1 cellular context compared by ENCODE assay signal in genomic region chr14:49920935-49921334, GRCh38.
A peak's percentile ranks its signal among the peaks of the same experiment; 100 is the strongest.
TF ChIP-seq lines count a peak whose summit lies in the region.

No MANE protein-coding gene starts in this region.

TF ChIP-seq in GM12878, 131 proteins besides CTCF, POLR2A, EP300 and RAD21:
- peak; percentile 31 to 37; a peak in 1 of 4 replicates for TF ChIP-seq IKZF2 (IDR thresholded peaks at IDR 0.05)
- TF ChIP-seq SKIL (IDR thresholded peaks at IDR 0.05; ENCODE audit: low read depth, poor library complexity, severe bottlenecking), result peak; percentile 97
- peak; percentile 73 for TF ChIP-seq MEF2B (IDR thresholded peaks at IDR 0.05; ENCODE audit: partially characterized antibody, poor library complexity, severe bottlenecking)
- TF ChIP-seq BHLHE40 (IDR thresholded peaks at IDR 0.05; ENCODE audit: borderline replicate concordance in 1 of 2, low read depth in 2 of 2, low read length in 1 of 2), result peak; percentile 32 to 75; a peak in 3 of 4 replicates
- TF ChIP-seq IKZF1 (conservative IDR thresholded peaks at IDR 0.05), result peak; percentile 57
- peak; percentile 50 for TF ChIP-seq RUNX3 (IDR thresholded peaks at IDR 0.05; ENCODE audit: low read length)
- TF ChIP-seq MYB (IDR thresholded peaks at IDR 0.05; ENCODE audit: borderline replicate concordance, low read depth, low read length), result no peak
- TF ChIP-seq, protein P1, sequence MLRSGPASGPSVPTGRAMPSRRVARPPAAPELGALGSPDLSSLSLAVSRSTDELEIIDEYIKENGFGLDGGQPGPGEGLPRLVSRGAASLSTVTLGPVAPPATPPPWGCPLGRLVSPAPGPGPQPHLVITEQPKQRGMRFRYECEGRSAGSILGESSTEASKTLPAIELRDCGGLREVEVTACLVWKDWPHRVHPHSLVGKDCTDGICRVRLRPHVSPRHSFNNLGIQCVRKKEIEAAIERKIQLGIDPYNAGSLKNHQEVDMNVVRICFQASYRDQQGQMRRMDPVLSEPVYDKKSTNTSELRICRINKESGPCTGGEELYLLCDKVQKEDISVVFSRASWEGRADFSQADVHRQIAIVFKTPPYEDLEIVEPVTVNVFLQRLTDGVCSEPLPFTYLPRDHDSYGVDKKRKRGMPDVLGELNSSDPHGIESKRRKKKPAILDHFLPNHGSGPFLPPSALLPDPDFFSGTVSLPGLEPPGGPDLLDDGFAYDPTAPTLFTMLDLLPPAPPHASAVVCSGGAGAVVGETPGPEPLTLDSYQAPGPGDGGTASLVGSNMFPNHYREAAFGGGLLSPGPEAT (IDR thresholded peaks at IDR 0.05; ENCODE audit: low read depth), result peak; percentile 55; the same call in 1 of the 2 replicates
- TF ChIP-seq DPF2 (IDR thresholded peaks at IDR 0.05), result no peak
- peak; percentile 64; the same call in 1 of the 2 replicates for TF ChIP-seq MTA2 (IDR thresholded peaks at IDR 0.05; ENCODE audit: low read depth)
- 0 out of 2 replicates have a peak, but pooled peaks have one; percentile 26 for TF ChIP-seq ATF7 (IDR thresholded peaks at IDR 0.05; ENCODE audit: low read depth)
- TF ChIP-seq ZBED1 (IDR thresholded peaks at IDR 0.05; ENCODE audit: borderline replicate concordance), result no peak
TF ChIP-seq in GM12878: peak in this region for 9.
